In the genomic region with DNA sequence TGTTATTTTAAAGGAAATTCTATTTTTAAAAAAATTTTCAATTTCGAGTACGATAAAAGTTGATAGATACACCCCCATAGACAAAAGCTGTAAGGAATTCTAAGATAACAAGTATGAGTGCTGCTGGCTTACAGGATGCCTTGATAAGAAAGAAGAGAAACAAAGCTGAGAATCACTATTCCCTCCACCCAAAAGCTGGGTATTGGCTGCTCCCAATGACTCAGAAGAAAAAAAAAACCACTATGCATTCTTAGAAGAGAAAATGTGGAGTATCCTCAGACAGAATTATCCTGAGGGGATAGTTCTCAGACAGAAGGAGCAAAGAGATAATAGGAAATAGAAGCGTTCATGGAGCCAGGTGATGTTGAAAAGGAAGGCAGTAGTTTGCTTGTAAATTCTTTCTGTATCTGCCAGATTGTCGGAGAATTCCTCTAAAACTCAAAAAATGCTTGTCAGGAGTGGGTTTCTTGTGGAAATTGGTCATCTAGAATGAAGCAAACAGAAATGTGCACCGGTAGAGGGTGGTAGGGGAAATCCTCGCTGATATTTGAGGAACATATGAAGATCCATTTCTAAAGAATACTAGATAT, we compare ENCODE assay signal across 1 cellular context.
TF ChIP-seq lines count a peak whose summit lies in the region.

No MANE protein-coding gene starts in this region.

TF ChIP-seq in K562, 482 proteins besides CTCF, POLR2A, EP300 and RAD21 (continued from another document and continues in another):
- no peak for TF ChIP-seq NKRF (IDR thresholded peaks at IDR 0.05; ENCODE audit: borderline replicate concordance)
- TF ChIP-seq TARDBP (IDR thresholded peaks at IDR 0.05): no peak
- no peak for TF ChIP-seq ARNT (IDR thresholded peaks at IDR 0.05)
- peak; percentile 42; the same call in 1 of the 2 replicates for TF ChIP-seq PML (IDR thresholded peaks at IDR 0.05; ENCODE audit: low read length)
- no peak for TF ChIP-seq C11orf30 (IDR thresholded peaks at IDR 0.05; ENCODE audit: low read depth)
- TF ChIP-seq SMAD4 (CRISPR knock-in tag; conservative IDR thresholded peaks at IDR 0.05): peak; percentile 62
- no peak for TF ChIP-seq CHD7 (IDR thresholded peaks at IDR 0.05; ENCODE audit: low read depth, low read length)
- no peak for TF ChIP-seq IFI16 (CRISPR knock-in tag; IDR thresholded peaks at IDR 0.05)
- TF ChIP-seq ZNF277 (CRISPR knock-in tag; IDR thresholded peaks at IDR 0.05; ENCODE audit: borderline replicate concordance): no peak
- TF ChIP-seq, protein P1, sequence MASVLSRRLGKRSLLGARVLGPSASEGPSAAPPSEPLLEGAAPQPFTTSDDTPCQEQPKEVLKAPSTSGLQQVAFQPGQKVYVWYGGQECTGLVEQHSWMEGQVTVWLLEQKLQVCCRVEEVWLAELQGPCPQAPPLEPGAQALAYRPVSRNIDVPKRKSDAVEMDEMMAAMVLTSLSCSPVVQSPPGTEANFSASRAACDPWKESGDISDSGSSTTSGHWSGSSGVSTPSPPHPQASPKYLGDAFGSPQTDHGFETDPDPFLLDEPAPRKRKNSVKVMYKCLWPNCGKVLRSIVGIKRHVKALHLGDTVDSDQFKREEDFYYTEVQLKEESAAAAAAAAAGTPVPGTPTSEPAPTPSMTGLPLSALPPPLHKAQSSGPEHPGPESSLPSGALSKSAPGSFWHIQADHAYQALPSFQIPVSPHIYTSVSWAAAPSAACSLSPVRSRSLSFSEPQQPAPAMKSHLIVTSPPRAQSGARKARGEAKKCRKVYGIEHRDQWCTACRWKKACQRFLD (CRISPR knock-in tag; IDR thresholded peaks at IDR 0.05): no peak
- TF ChIP-seq ILK (tag; IDR thresholded peaks at IDR 0.05; ENCODE audit: borderline replicate concordance, low read depth): no peak
- TF ChIP-seq MEIS2 (IDR thresholded peaks at IDR 0.05; ENCODE audit: partially characterized antibody): no peak
- TF ChIP-seq ARID1B (IDR thresholded peaks at IDR 0.05): peak; percentile 84
- TF ChIP-seq EGR1 (conservative IDR thresholded peaks at IDR 0.05): 0 out of 2 replicates have a peak, but pooled peaks have one; percentile 49
- no peak for TF ChIP-seq ZNF232 (CRISPR knock-in tag; IDR thresholded peaks at IDR 0.05)
- TF ChIP-seq, protein P2, sequence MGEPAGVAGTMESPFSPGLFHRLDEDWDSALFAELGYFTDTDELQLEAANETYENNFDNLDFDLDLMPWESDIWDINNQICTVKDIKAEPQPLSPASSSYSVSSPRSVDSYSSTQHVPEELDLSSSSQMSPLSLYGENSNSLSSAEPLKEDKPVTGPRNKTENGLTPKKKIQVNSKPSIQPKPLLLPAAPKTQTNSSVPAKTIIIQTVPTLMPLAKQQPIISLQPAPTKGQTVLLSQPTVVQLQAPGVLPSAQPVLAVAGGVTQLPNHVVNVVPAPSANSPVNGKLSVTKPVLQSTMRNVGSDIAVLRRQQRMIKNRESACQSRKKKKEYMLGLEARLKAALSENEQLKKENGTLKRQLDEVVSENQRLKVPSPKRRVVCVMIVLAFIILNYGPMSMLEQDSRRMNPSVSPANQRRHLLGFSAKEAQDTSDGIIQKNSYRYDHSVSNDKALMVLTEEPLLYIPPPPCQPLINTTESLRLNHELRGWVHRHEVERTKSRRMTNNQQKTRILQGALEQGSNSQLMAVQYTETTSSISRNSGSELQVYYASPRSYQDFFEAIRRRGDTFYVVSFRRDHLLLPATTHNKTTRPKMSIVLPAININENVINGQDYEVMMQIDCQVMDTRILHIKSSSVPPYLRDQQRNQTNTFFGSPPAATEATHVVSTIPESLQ (CRISPR knock-in tag; IDR thresholded peaks at IDR 0.05): no peak
- TF ChIP-seq YY1 (IDR thresholded peaks at IDR 0.05; ENCODE audit: borderline replicate concordance in 1 of 3, control insufficient read depth in 1 of 3, extremely low read depth in 1 of 3, insufficient read depth in 3 of 3, insufficient read length in 1 of 3, insufficient replicate concordance in 2 of 3, low read depth in 1 of 3, low read length in 2 of 3): no peak
- TF ChIP-seq ZNF436 (CRISPR knock-in tag; IDR thresholded peaks at IDR 0.05): no peak
- peak in 1 of 2 experiments; percentile 17; a peak in 1 of 4 replicates for TF ChIP-seq HDAC1 (IDR thresholded peaks at IDR 0.05)
- TF ChIP-seq ZNF507 (tag; conservative IDR thresholded peaks at IDR 0.05): no peak
- TF ChIP-seq CCNT2 (IDR thresholded peaks at IDR 0.05; ENCODE audit: borderline replicate concordance, extremely low read depth, insufficient read length, low read depth, low read length): no peak
- no peak for TF ChIP-seq THRB (CRISPR knock-in tag; conservative IDR thresholded peaks at IDR 0.05)
- TF ChIP-seq TRIM24 (IDR thresholded peaks at IDR 0.05): peak; percentile 48 to 61; a peak in 1 of 4 replicates
- TF ChIP-seq LARP7 (IDR thresholded peaks at IDR 0.05): no peak
- TF ChIP-seq, protein P3, sequence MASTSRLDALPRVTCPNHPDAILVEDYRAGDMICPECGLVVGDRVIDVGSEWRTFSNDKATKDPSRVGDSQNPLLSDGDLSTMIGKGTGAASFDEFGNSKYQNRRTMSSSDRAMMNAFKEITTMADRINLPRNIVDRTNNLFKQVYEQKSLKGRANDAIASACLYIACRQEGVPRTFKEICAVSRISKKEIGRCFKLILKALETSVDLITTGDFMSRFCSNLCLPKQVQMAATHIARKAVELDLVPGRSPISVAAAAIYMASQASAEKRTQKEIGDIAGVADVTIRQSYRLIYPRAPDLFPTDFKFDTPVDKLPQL (IDR thresholded peaks at IDR 0.05; ENCODE audit: extremely low read depth, insufficient read length): no peak
- peak; percentile 77 for TF ChIP-seq TAL1 (IDR thresholded peaks at IDR 0.05)
- peak; percentile 59 to 66 for TF ChIP-seq KDM1A (IDR thresholded peaks at IDR 0.05)
- peak; percentile 81 for TF ChIP-seq NCOR1 (IDR thresholded peaks at IDR 0.05)
- TF ChIP-seq STAG1 (CRISPR knock-in tag; IDR thresholded peaks at IDR 0.05; ENCODE audit: borderline replicate concordance): no peak
- no peak for TF ChIP-seq CEBPG (CRISPR knock-in tag; IDR thresholded peaks at IDR 0.05)
- TF ChIP-seq CEBPG (tag; conservative IDR thresholded peaks at IDR 0.05 in 1 of 2, IDR thresholded peaks at IDR 0.05 in 1 of 2): no peak
- peak; percentile 71 for TF ChIP-seq TCF3 (CRISPR knock-in tag; IDR thresholded peaks at IDR 0.05)
- no peak for TF ChIP-seq GTF2A2 (tag; IDR thresholded peaks at IDR 0.05)
- no peak for TF ChIP-seq ZNF184 (CRISPR knock-in tag; IDR thresholded peaks at IDR 0.05)
